20 cellular contexts compared by ENCODE assay signal in the genomic region with DNA sequence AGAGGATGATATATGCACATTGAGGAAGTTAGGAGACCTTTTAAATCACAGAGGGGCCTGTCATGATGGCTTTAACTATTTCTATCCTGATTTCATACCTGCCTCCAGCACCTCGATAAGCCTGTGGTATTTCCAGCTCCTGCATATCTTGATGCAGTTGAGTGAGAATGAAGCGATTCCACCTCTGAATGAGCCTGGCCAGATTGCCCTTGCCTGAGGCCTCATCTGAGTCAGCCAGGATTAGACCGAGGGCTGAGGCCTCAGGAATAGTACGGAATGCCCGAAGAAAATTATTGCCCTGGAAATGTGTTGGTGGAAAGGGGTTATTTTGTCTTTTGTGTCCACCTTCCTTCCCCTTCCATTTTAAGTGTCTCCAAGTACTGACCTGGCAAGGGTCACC. TPM values are rescaled to one million over a fixed set of nuclear protein-coding genes. Genes with fewer than 3 reads are reported as not detected.
"Had no signal": no experiment of that assay in that cellular context is flagged by ENCODE, and none has a peak within 500 bp of the region (broad histone marks: within the 10 kb centered on the region; RNA-seq: fewer than 3 reads in every experiment).

No MANE protein-coding gene starts in this region.

- H3K4me3 Mint-ChIP-seq: naive B cell, nephron had no signal

- H3K4me1 Mint-ChIP-seq: nephron had no signal

- H3K27me3 Mint-ChIP-seq: naive B cell had no signal

- H3K9me3 Mint-ChIP-seq: naive B cell, nephron had no signal

- ATAC-seq: psoas muscle, sciatic nerve had no signal

- H3K27ac Mint-ChIP-seq: nephron had no signal

- H3K27me3 ChIP-seq: colonic mucosa, esophagus squamous epithelium, stomach, transverse colon had no signal

- H3K4me3 ChIP-seq: colonic mucosa, esophagus squamous epithelium, psoas muscle, stomach, thoracic aorta, transverse colon had no signal

- H3K27ac ChIP-seq: colonic mucosa, esophagus squamous epithelium, psoas muscle, stomach, thoracic aorta, transverse colon had no signal

- H3K4me1 ChIP-seq: colonic mucosa, esophagus squamous epithelium, psoas muscle, stomach, transverse colon had no signal

- H3K9me3 ChIP-seq: colonic mucosa, esophagus squamous epithelium, psoas muscle, stomach, thoracic aorta, transverse colon had no signal

- DNase-seq: colonic mucosa; dermis blood vessel endothelial cell; esophagus squamous epithelium; foreskin fibroblast; head of caudate nucleus; hippocampal formation; kidney glomerular epithelial cell; mesendoderm; naive B cell; psoas muscle; retina; stimulated activated CD4-positive, alpha-beta T cell treated with anti-CD3 and anti-CD28 coated beads, Interleukin-12 subunit alpha, Interleukin-12 subunit beta, amount 100 ng/mL, for 4 hours; stimulated activated naive CD4-positive, alpha-beta T cell; stomach; substantia nigra; transverse colon had no signal

RNA-seq across cellular contexts. Expression of a gene that starts 14.5 kb away (rescaled TPM):
- total RNA-seq: sciatic nerve, skeletal muscle tissue, thoracic aorta had no signal
